5 cellular contexts compared by ENCODE assay signal in the genomic region with DNA sequence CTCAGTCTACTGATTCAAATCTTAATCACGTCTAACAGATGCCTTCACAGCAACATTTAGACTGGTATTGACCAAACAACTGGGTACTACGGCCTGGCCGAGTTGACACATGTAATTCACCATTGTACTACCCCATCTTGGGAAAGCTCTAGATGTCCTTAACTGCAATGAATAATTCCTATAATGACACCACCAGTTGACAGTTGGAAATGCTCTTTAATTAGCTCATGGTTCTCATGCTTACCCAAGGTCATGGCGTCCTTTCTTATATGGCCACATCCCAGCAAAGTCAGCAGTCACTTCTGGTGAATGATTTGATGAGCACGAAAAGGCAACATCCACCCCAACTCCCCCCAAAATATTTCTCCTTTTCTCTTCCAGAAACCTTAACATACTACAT.
"Had no signal": no experiment of that assay in that cellular context is flagged by ENCODE, and none has a peak within 500 bp of the region (broad histone marks: within the 10 kb centered on the region; RNA-seq: fewer than 3 reads in every experiment).

No MANE protein-coding gene starts in this region.

- H3K4me3 ChIP-seq: K562 had no signal

- H3K27ac ChIP-seq: HL-60 had no signal

- ATAC-seq: HepG2, K562 had no signal

- DNase-seq: IMR-90, KBM-7 had no signal
